Comparison of ENCODE assay signal across 8 cellular contexts in the genomic region with DNA sequence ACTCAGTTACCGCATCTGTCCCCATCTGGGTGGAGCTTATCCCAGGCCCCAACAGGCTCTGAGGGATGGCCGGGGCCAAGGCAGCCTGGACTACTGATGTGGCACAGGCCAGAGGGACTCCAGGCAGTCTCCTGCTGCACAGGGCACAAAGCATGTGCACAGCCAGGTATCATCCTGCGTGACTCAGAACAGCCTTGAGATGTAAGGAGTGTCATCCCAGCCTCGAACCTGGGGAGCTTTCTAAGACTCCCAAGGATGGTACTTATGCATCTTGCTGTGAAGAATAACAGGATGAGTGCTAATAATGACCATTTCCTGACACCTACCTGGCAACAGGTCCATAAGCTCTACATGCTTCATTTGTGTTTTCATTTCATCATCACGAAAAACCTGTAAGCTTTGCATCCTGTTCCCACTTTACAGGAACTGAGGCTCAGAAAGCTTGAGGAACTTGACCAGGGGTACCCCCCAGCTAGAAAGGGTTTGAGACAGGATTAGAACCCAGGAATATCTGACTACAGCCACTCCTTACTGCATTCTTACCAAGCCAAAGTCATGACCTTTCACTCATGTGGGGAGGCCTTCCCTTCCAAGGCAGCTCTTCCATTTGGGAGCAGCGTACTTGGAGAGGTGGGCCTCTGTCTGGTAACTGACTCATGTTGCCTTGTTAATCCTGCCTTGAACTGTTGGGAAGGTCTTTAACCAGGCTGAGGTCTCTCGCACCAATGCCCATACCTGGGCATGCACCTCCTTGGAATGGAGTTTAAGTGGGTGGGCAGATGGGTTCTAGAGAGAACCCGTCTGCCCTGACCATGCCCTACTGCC. TPM values are rescaled to one million over a fixed set of nuclear protein-coding genes. Genes with fewer than 3 reads are reported as not detected.
A peak's percentile ranks its signal among the peaks of the same experiment; 100 is the strongest.
DNase-seq lines count a peak whose midpoint lies in the region; ATAC-seq, FAIRE-seq and TF ChIP-seq lines count a peak whose summit lies in the region.

No MANE protein-coding gene starts in this region.

- SMC1A ChIA-PET in GM12878 (lab: Charles Lee; ENCODE audit: uncharacterized antibody, unreplicated experiment) = interaction anchor here (0.7 to 1.6 kb wide), 7 partner anchors 9 to 96 kb away, joined by 3 to 4 read pairs (median 3); no protein-coding TSS in a partner anchor

- H3K9ac ChIP-seq in GM12878 (ENCODE audit: control insufficient read depth, insufficient read depth, low read length) = no peak overlapping the region

- peak overlapping the region; percentile 67; the same call in 1 of the 2 replicates for H3K4me3 ChIP-seq in GM12878
- H3K4me3 ChIP-seq in lower lobe of right lung = peak overlapping the region; percentile 84

- H3K4me2 ChIP-seq in GM12878 (ENCODE audit: control insufficient read depth, insufficient read depth) = peak overlapping the region; percentile 76

- no TSS peak for BruUV-seq in Calu3 (replicated peaks; lab: Mats Ljungman, UMichigan)
- TSS peak; percentile 51 for BruUV-seq in GM12878 (replicated peaks; lab: Mats Ljungman, UMichigan)

- H4K20me1 ChIP-seq in GM12878 (ENCODE audit: control insufficient read depth, insufficient read depth) = no peaks in the 10 kb centered on the region

- TF ChIP-seq POLR2A in GM12878 (IDR thresholded peaks at IDR 0.05; ENCODE audit: low read depth, low read length) = no peak

- ATAC-seq in HG03135 (IDR thresholded peaks at IDR 0.05; ENCODE audit: unreplicated experiment) = peak; percentile 3
- peak; percentile 12 for ATAC-seq in GM12878
- peak; percentile 16 to 30 for ATAC-seq in lower lobe of right lung
- ATAC-seq in GM19035 (IDR thresholded peaks at IDR 0.05; ENCODE audit: unreplicated experiment) = no peak
- no peak for ATAC-seq in GM18873 (IDR thresholded peaks at IDR 0.05; ENCODE audit: low FRiP score, unreplicated experiment)

- intact Hi-C loops in Calu3 (cut with micrococcal nuclease; ENCODE audit: unreplicated experiment) (no loop called here), GM12878 (cut with micrococcal nuclease; ENCODE audit: unreplicated experiment) (no loop called here), lower lobe of right lung (cut with DNase I) (no loop called here)

- no peak for TF ChIP-seq RAD21 in GM12878 (IDR thresholded peaks at IDR 0.05; ENCODE audit: insufficient read depth, low read depth, low read length)

- H3K36me3 Mint-ChIP-seq in Calu3 (ENCODE audit: insufficient read depth, unreplicated experiment) = peaks cover 82% of the 10 kb centered on the region

- RAD21 ChIA-PET in GM12878 (lab: Charles Lee; ENCODE audit: unreplicated experiment) = interaction anchor here (1.2 kb wide), 1 partner anchor 25 kb away, joined by 4 read pairs; no protein-coding TSS in a partner anchor

- CTCF ChIA-PET in Calu3 (lab: Charles Lee) (interaction anchor here (0.7 to 1.5 kb wide), 4 partner anchors 9 to 1121 kb away, joined by 3 to 8 read pairs (median 6); no protein-coding TSS in a partner anchor), GM12878 (lab: Yijun Ruan, JAX) (interaction anchor here (1.0 to 1.4 kb wide), 5 partner anchors 9 to 155 kb away, joined by 3 to 6 read pairs (median 4); no protein-coding TSS in a partner anchor)

- H3K27me3 ChIP-seq in GM12878 (replicated peaks in 1 of 2; ENCODE audit: control insufficient read depth in 2 of 2, insufficient read depth in 2 of 2, low read length in 1 of 2) = no peaks in the 10 kb centered on the region
- H3K27me3 ChIP-seq in lower lobe of right lung (ENCODE audit: low read depth) = no peaks in the 10 kb centered on the region

- peak; percentile 18 for FAIRE-seq in GM12878 (lab: Jason Lieb, UNC)

- in situ Hi-C loops in GM12878 (cut with MboI) = no loop called here

- no peaks in the 10 kb centered on the region for H3K9me3 ChIP-seq in GM12878 (replicated peaks; ENCODE audit: control insufficient read depth, insufficient read depth, low read length)
- no peaks in the 10 kb centered on the region for H3K9me3 ChIP-seq in lower lobe of right lung

- peak overlapping the region; percentile 62 for H3K4me3 Mint-ChIP-seq in Calu3 (ENCODE audit: low read depth, unreplicated experiment)

- POLR2A ChIA-PET in GM12878 (lab: Charles Lee) = interaction anchor here (1.2 to 1.3 kb wide), 2 partner anchors 25 to 51 kb away, joined by 3 to 4 read pairs; no protein-coding TSS in a partner anchor

- 48% methylated on average over 8 of the region's 8 CpGs for WGBS in GM12878 (ENCODE audit: insufficient coverage, insufficient replicate concordance, low lambda C conversion rate, missing lambda C conversion rate)

- H3K27ac ChIP-seq in GM12878 (ENCODE audit: control insufficient read depth, insufficient read depth) (no peak overlapping the region), lower lobe of right lung (peak overlapping the region; percentile 79)

- peaks cover 25% of the 10 kb centered on the region for H3K4me1 Mint-ChIP-seq in Calu3 (ENCODE audit: low read depth, unreplicated experiment)

- no peaks in the 10 kb centered on the region for H3K27me3 Mint-ChIP-seq in Calu3 (ENCODE audit: unreplicated experiment)

- no peak for TF ChIP-seq CTCF in Calu3 (IDR thresholded peaks at IDR 0.05; ENCODE audit: unreplicated experiment)
- no peak for TF ChIP-seq CTCF in GM12878 (IDR thresholded peaks at IDR 0.05 in 2 of 3, conservative IDR thresholded peaks at IDR 0.05 in 1 of 3; ENCODE audit: control insufficient read depth in 2 of 3, extremely low read depth in 1 of 3, insufficient read depth in 1 of 3, low read depth in 3 of 3, low read length in 3 of 3)
- TF ChIP-seq CTCF in lower lobe of right lung (IDR thresholded peaks at IDR 0.05) = no peak

- no peak for TF ChIP-seq EP300 in GM12878 (IDR thresholded peaks at IDR 0.05; ENCODE audit: borderline replicate concordance in 1 of 2, control insufficient read depth in 1 of 2, low read depth in 2 of 2, low read length in 2 of 2)

- H3K36me3 ChIP-seq in GM12878 (ENCODE audit: control insufficient read depth in 2 of 2, insufficient read depth in 2 of 2, low read length in 1 of 2) (no peaks in the 10 kb centered on the region), lower lobe of right lung (no peaks in the 10 kb centered on the region)

- peak overlapping the region; percentile 97 for H3K27ac Mint-ChIP-seq in Calu3 (ENCODE audit: unreplicated experiment)

- DNase-seq in Calu3 = no peak
- DNase-seq in GM12878 (ENCODE audit: low read depth, low spot score) = no peak
- DNase-seq in lower lobe of right lung = no peak
- DNase-seq in DMS79 (lab: John Stamatoyannopoulos, UW) = no peak
- DNase-seq in A172 (ENCODE audit: low spot score) = no peak

- H2AFZ ChIP-seq in GM12878 (ENCODE audit: control insufficient read depth, low read depth, low read length) = no peak overlapping the region

- H3K9me3 Mint-ChIP-seq in Calu3 (ENCODE audit: low read depth, unreplicated experiment) = no peaks in the 10 kb centered on the region

- H3K4me1 ChIP-seq in GM12878 (ENCODE audit: control insufficient read depth, insufficient read depth, low read length) (peaks cover 10% of the 10 kb centered on the region), lower lobe of right lung (peaks cover 5% of the 10 kb centered on the region)

- peaks cover 16% of the 10 kb centered on the region for H3K79me2 ChIP-seq in GM12878 (ENCODE audit: control insufficient read depth, insufficient read depth, low read length)

RNA-seq across cellular contexts. Expression of gene TRIB3, which starts 1.9 kb away (rescaled TPM):
- total RNA-seq in Calu3 (2022) = 47.2 and 53.0 TPM in 2 replicates
- 7.3 and 7.7 TPM in 2 replicates for total RNA-seq in GM12878 (2013; cell fraction: nucleolus; rRNA removed)
- total RNA-seq in GM12878 (2014; rRNA removed) = 30.8 and 34.8 TPM in 2 replicates
- 10.9 and 11.5 TPM in 2 replicates for total RNA-seq in GM12878 (2014; rRNA removed; fragmentation: Illumina TruSeq; extraction: Trizol)
- total RNA-seq in GM12878 (2021) = 24.7 and 27.3 TPM in 2 replicates
- polyA plus RNA-seq in GM12878 (2011; ENCODE audit: low read depth) = 11.3 TPM
- polyA plus RNA-seq in GM12878 (2011; rRNA removed) = 11.0 and 24.2 TPM in 2 replicates
- 34.0 and 35.7 TPM in 2 replicates for polyA plus RNA-seq in GM12878 (2011; cell fraction: cytosol; rRNA removed)
- polyA plus RNA-seq in GM12878 (2011; cell fraction: nucleus; rRNA removed) = 28.7 and 29.6 TPM in 2 replicates
- polyA plus RNA-seq in GM12878 (2012) = 20.6 and 27.2 TPM in 2 replicates
- polyA plus RNA-seq in GM12878 (2014; fragmentation: Illumina TruSeq; extraction: Trizol) = 11.9 and 12.1 TPM in 2 replicates
- 1 to 10 TPM; 2.2 to 8.6 TPM for polyA plus RNA-seq in GM12878 (2014; fragmentation: Nextera tagmentation; extraction: Ambion mirVana)
- 23.3 and 28.2 TPM in 2 replicates for polyA plus RNA-seq in GM12878 (2014; rRNA removed)
- 10 to 100 TPM; 23.2 to 26.4 TPM for polyA plus RNA-seq in GM12878 (2016; fragmentation: Nextera tagmentation; extraction: Ambion mirVana)
- 21.1 and 31.7 TPM in 2 replicates for polyA minus RNA-seq in GM12878 (2011; rRNA and poly(A)+ RNA removed)
- polyA minus RNA-seq in GM12878 (2011; cell fraction: cytosol; rRNA and poly(A)+ RNA removed) = 13.4 and 13.8 TPM in 2 replicates
- polyA minus RNA-seq in GM12878 (2011; cell fraction: nucleus; rRNA and poly(A)+ RNA removed) = 5.4 and 8.8 TPM in 2 replicates
- 13.9 TPM for total RNA-seq in lower lobe of right lung
- total RNA-seq in A172 (2014; rRNA removed; shearing (Covaris generic)) = 23.2 and 25.6 TPM in 2 replicates

RNA-seq across cellular contexts. Expression of gene RBCK1, which starts 25.6 kb away (rescaled TPM):
- total RNA-seq in Calu3 (2022) (142 and 144 TPM in 2 replicates), GM12878 (2014; rRNA removed) (73.3 and 76.9 TPM in 2 replicates), GM12878 (2014; rRNA removed; fragmentation: Illumina TruSeq; extraction: Trizol) (34.4 and 39.3 TPM in 2 replicates), GM12878 (2021) (95.4 and 99.7 TPM in 2 replicates), lower lobe of right lung (95.7 TPM)
- 63.8 and 68.9 TPM in 2 replicates for total RNA-seq in GM12878 (2013; cell fraction: nucleolus; rRNA removed)
- polyA plus RNA-seq in GM12878 (2011; ENCODE audit: low read depth) = 40.2 TPM
- polyA plus RNA-seq in GM12878 (2011; rRNA removed) (73.4 and 75.2 TPM in 2 replicates), GM12878 (2014; fragmentation: Illumina TruSeq; extraction: Trizol) (21.2 and 46.3 TPM in 2 replicates), GM12878 (2014; fragmentation: Nextera tagmentation; extraction: Ambion mirVana) (10 to 100 TPM; 14.1 to 18.8 TPM), GM12878 (2014; rRNA removed) (93.4 and 102 TPM in 2 replicates), GM12878 (2016; fragmentation: Nextera tagmentation; extraction: Ambion mirVana) (10 to 100 TPM; 83.8 to 89.8 TPM)
- 62.6 and 81.2 TPM in 2 replicates for polyA plus RNA-seq in GM12878 (2011; cell fraction: cytosol; rRNA removed)
- polyA plus RNA-seq in GM12878 (2011; cell fraction: nucleus; rRNA removed) = 188 and 198 TPM in 2 replicates
- polyA plus RNA-seq in GM12878 (2012) = 101 and 109 TPM in 2 replicates
- polyA minus RNA-seq in GM12878 (2011; rRNA and poly(A)+ RNA removed) = 36.4 and 37.2 TPM in 2 replicates
- polyA minus RNA-seq in GM12878 (2011; cell fraction: cytosol; rRNA and poly(A)+ RNA removed) = 27.7 and 30.2 TPM in 2 replicates
- polyA minus RNA-seq in GM12878 (2011; cell fraction: nucleus; rRNA and poly(A)+ RNA removed) = 26.5 and 39.0 TPM in 2 replicates
- 101 and 129 TPM in 2 replicates for total RNA-seq in A172 (2014; rRNA removed; shearing (Covaris generic))

RNA-seq across cellular contexts. Expression of gene NRSN2, which starts 35.6 kb away (rescaled TPM):
- total RNA-seq in Calu3 (2022) (0.42 and 0.51 TPM in 2 replicates), GM12878 (2014; rRNA removed) (9.1 and 10.5 TPM in 2 replicates), GM12878 (2014; rRNA removed; fragmentation: Illumina TruSeq; extraction: Trizol) (6.9 and 8.9 TPM in 2 replicates), GM12878 (2021) (21.9 and 24.7 TPM in 2 replicates), lower lobe of right lung (17.3 TPM)
- 6.5 and 14.6 TPM in 2 replicates for total RNA-seq in GM12878 (2013; cell fraction: nucleolus; rRNA removed)
- 8.1 TPM for polyA plus RNA-seq in GM12878 (2011; ENCODE audit: low read depth)
- polyA plus RNA-seq in GM12878 (2011; rRNA removed) (3.7 and 8.0 TPM in 2 replicates), GM12878 (2014; fragmentation: Illumina TruSeq; extraction: Trizol) (14.6 and 16.9 TPM in 2 replicates), GM12878 (2014; fragmentation: Nextera tagmentation; extraction: Ambion mirVana) (1 to 10 TPM; 6.2 to 7.6 TPM), GM12878 (2014; rRNA removed) (18.9 and 24.3 TPM in 2 replicates), GM12878 (2016; fragmentation: Nextera tagmentation; extraction: Ambion mirVana) (10 to 100 TPM; 26.4 to 32.4 TPM)
- 23.6 and 25.3 TPM in 2 replicates for polyA plus RNA-seq in GM12878 (2011; cell fraction: cytosol; rRNA removed)
- polyA plus RNA-seq in GM12878 (2011; cell fraction: nucleus; rRNA removed) = 11.4 and 15.6 TPM in 2 replicates
- polyA plus RNA-seq in GM12878 (2012) = 14.9 and 15.2 TPM in 2 replicates
- 4.2 and 10.8 TPM in 2 replicates for polyA minus RNA-seq in GM12878 (2011; rRNA and poly(A)+ RNA removed)
- 5.3 and 7.7 TPM in 2 replicates for polyA minus RNA-seq in GM12878 (2011; cell fraction: cytosol; rRNA and poly(A)+ RNA removed)
- 1.5 and 3.3 TPM in 2 replicates for polyA minus RNA-seq in GM12878 (2011; cell fraction: nucleus; rRNA and poly(A)+ RNA removed)
- 28.5 and 45.1 TPM in 2 replicates for total RNA-seq in A172 (2014; rRNA removed; shearing (Covaris generic))

RNA-seq across cellular contexts. Expression of gene SOX12, which starts 57.2 kb away (rescaled TPM):
- 13.6 and 14.5 TPM in 2 replicates for total RNA-seq in Calu3 (2022)
- 4.6 and 5.9 TPM in 2 replicates for total RNA-seq in GM12878 (2013; cell fraction: nucleolus; rRNA removed)
- total RNA-seq in GM12878 (2014; rRNA removed) = 2.8 and 3.3 TPM in 2 replicates
- 0.92 and 1.1 TPM in 2 replicates for total RNA-seq in GM12878 (2014; rRNA removed; fragmentation: Illumina TruSeq; extraction: Trizol)
- total RNA-seq in GM12878 (2021) = 17.9 TPM in 2 replicates
- 1.5 TPM for polyA plus RNA-seq in GM12878 (2011; ENCODE audit: low read depth)
- polyA plus RNA-seq in GM12878 (2011; rRNA removed) = 1.1 and 1.7 TPM in 2 replicates
- polyA plus RNA-seq in GM12878 (2011; cell fraction: cytosol; rRNA removed) = 1.9 and 2.3 TPM in 2 replicates
- polyA plus RNA-seq in GM12878 (2011; cell fraction: nucleus; rRNA removed) = 6.6 and 7.6 TPM in 2 replicates
- polyA plus RNA-seq in GM12878 (2012) = 5.9 and 6.2 TPM in 2 replicates
- 1.5 and 3.2 TPM in 2 replicates for polyA plus RNA-seq in GM12878 (2014; fragmentation: Illumina TruSeq; extraction: Trizol)
- under 1 TPM; 0.50 to 0.71 TPM for polyA plus RNA-seq in GM12878 (2014; fragmentation: Nextera tagmentation; extraction: Ambion mirVana)
- 5.0 and 7.5 TPM in 2 replicates for polyA plus RNA-seq in GM12878 (2014; rRNA removed)
- 1 to 10 TPM in 1 of 2 experiments, under 1 TPM in 1; 0.88 to 1.0 TPM for polyA plus RNA-seq in GM12878 (2016; fragmentation: Nextera tagmentation; extraction: Ambion mirVana)
- 0.95 and 1.9 TPM in 2 replicates for polyA minus RNA-seq in GM12878 (2011; rRNA and poly(A)+ RNA removed)
- polyA minus RNA-seq in GM12878 (2011; cell fraction: cytosol; rRNA and poly(A)+ RNA removed) = 2.4 and 2.6 TPM in 2 replicates
- polyA minus RNA-seq in GM12878 (2011; cell fraction: nucleus; rRNA and poly(A)+ RNA removed) = 1.9 and 3.3 TPM in 2 replicates
- 9.8 TPM for total RNA-seq in lower lobe of right lung
- 7.4 and 9.4 TPM in 2 replicates for total RNA-seq in A172 (2014; rRNA removed; shearing (Covaris generic))

Comparison
In these comparisons a context has a peak if more than half of its experiments do, and no peak if none do; other contexts are left out.
1. ATAC-seq: peak in HG03135 (single experiment), GM12878 (single experiment) and lower lobe of right lung (2 of 2); none in GM19035 (single experiment) and GM18873 (single experiment).